25 cellular contexts compared by ENCODE assay signal in the genomic region with DNA sequence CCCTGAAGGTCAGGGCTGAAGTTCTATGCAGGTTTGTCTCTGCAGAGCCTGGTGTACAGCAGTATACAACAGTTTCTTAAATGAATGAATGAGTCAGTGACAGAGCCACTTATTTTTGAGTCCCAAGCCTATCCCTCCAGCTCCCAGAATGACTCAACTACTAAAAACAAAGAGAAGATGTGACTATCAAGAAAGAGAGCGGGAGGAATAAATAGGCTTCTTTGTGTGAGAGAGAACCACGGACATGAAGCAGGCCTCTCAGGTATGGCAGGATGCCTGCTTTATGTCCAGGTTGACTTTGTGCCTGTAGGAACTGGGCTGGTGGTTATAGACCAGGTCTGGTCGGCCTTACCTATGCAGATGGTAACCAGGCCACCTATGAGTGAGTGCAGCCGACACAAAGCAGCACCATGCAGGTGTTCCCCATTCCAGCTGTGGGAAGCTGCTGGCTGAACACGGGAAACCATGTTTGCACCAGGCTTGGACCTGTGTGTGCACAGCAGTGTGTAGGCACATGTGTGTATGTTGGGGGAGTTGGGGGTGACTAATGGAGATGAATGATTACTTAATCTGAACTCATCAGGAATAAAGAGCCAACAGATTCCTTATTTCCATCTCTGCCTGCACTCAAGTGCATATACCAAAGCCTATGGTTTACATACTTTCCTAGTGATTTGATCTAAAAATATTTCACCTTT.
A peak's percentile ranks its signal among the peaks of the same experiment; 100 is the strongest.
DNase-seq lines count a peak whose midpoint lies in the region; FAIRE-seq and TF ChIP-seq lines count a peak whose summit lies in the region.
"Had no signal": no experiment of that assay in that cellular context is flagged by ENCODE, and none has a peak within 500 bp of the region (broad histone marks: within the 10 kb centered on the region; RNA-seq: fewer than 3 reads in every experiment).

No MANE protein-coding gene starts in this region.

- POLR2A ChIA-PET in H1 (lab: Charles Lee; ENCODE audit: partially characterized antibody) = no interaction called here

- H2BK120ac ChIP-seq in H1 (replicated peaks; ENCODE audit: low read depth, low read length) (no peak overlapping the region), mesenchymal stem cell (ENCODE audit: low read depth, low read length) (no peak overlapping the region)

- H2AFZ ChIP-seq in H1 (ENCODE audit: low read length) (no peak overlapping the region), mesenchymal stem cell (ENCODE audit: low read depth, low read length) (no peak overlapping the region)
- H2AFZ ChIP-seq: PC-9 had no signal

- no peak overlapping the region for H3K56ac ChIP-seq in H1 (replicated peaks; ENCODE audit: insufficient read length, low read depth, low read length)

- H3K27ac ChIP-seq in H1 (ENCODE audit: low read depth, low read length) (no peak overlapping the region), mesenchymal stem cell (ENCODE audit: low read length, poor library complexity, severe bottlenecking) (no peak overlapping the region), testis (no peak overlapping the region)
- H3K27ac ChIP-seq: coronary artery, PC-9, skin epidermis had no signal

- no peak overlapping the region for H2BK12ac ChIP-seq in H1 (ENCODE audit: low read depth, low read length)
- no peak overlapping the region for H2BK12ac ChIP-seq in mesenchymal stem cell (ENCODE audit: low read length in 2 of 2)

- TF ChIP-seq RAD21 in H1 (IDR thresholded peaks at IDR 0.05 in 1 of 2, conservative IDR thresholded peaks at IDR 0.05 in 1 of 2; ENCODE audit: low read depth in 2 of 2, low read length in 2 of 2) = no peak

- no peak overlapping the region for H2BK15ac ChIP-seq in H1 (ENCODE audit: low read length)
- no peak overlapping the region for H2BK15ac ChIP-seq in mesenchymal stem cell (ENCODE audit: low read depth, poor library complexity, severe bottlenecking)

- no peak overlapping the region for H4K8ac ChIP-seq in H1 (ENCODE audit: extremely low read depth, insufficient read depth, low read length)
- no peak overlapping the region for H4K8ac ChIP-seq in mesenchymal stem cell (ENCODE audit: low read length)

- H4K20me1 ChIP-seq in H1 (replicated peaks in 1 of 2; ENCODE audit: control insufficient read depth in 1 of 2, insufficient read depth in 2 of 2, low read length in 2 of 2) = no peaks in the 10 kb centered on the region

- H3K79me2 ChIP-seq in H1 (ENCODE audit: control insufficient read depth in 1 of 2, insufficient read depth in 2 of 2, low read length in 2 of 2) = no peaks in the 10 kb centered on the region

- intact Hi-C loops in testis (cut with DNase I; ENCODE audit: low total_unique reads) = no loop called here

- no peak for FAIRE-seq in H1 (lab: Jason Lieb, UNC)
- FAIRE-seq: GM12878, HTR-8/SVneo had no signal

- H3K14ac ChIP-seq in H1 (ENCODE audit: insufficient read length) = no peak overlapping the region
- H3K14ac ChIP-seq in mesenchymal stem cell (ENCODE audit: low read length in 2 of 2) = no peak overlapping the region

- H3K18ac ChIP-seq in H1 (ENCODE audit: extremely low read depth, low read length) = no peak overlapping the region
- H3K18ac ChIP-seq in mesenchymal stem cell (ENCODE audit: low read depth in 1 of 2, low read length in 2 of 2) = no peak overlapping the region

- H3K4me1 ChIP-seq in H1 (replicated peaks in 1 of 4; ENCODE audit: control insufficient read depth in 3 of 4, insufficient read depth in 4 of 4, low read length in 3 of 4) (no peaks in the 10 kb centered on the region), mesenchymal stem cell (ENCODE audit: control insufficient read depth, insufficient read depth, low read depth, low read length) (peaks cover 6% of the 10 kb centered on the region), testis (no peaks in the 10 kb centered on the region)
- H3K4me1 ChIP-seq: BE2C had no signal

- no peaks in the 10 kb centered on the region for H3K23me2 ChIP-seq in H1 (ENCODE audit: low read depth, low read length)

- 0 out of 2 replicates have a peak overlapping the region, but pooled peaks have one; percentile 53 for H2AK5ac ChIP-seq in H1 (ENCODE audit: low read depth, low read length)
- H2AK5ac ChIP-seq in mesenchymal stem cell (ENCODE audit: low read length, severe bottlenecking) = no peak overlapping the region

- no peaks in the 10 kb centered on the region for H3K79me1 ChIP-seq in H1 (ENCODE audit: low read depth, low read length)
- no peaks in the 10 kb centered on the region for H3K79me1 ChIP-seq in mesenchymal stem cell (replicated peaks; ENCODE audit: low read length, poor library complexity, severe bottlenecking)

- H3K4me3 ChIP-seq in H1 (ENCODE audit: extremely low read depth in 1 of 4, insufficient read depth in 2 of 4, low read depth in 3 of 4, low read length in 4 of 4) (no peak overlapping the region), mesenchymal stem cell (ENCODE audit: insufficient read depth in 1 of 2, low read depth in 1 of 2, low read length in 2 of 2) (no peak overlapping the region), testis (no peak overlapping the region)
- H3K4me3 ChIP-seq: coronary artery, GM12878, PC-9, skin epidermis had no signal

- H3K4me2 ChIP-seq in H1 (ENCODE audit: insufficient read depth in 1 of 2, low read depth in 2 of 2, low read length in 2 of 2) = no peak overlapping the region
- H3K4me2 ChIP-seq in mesenchymal stem cell (ENCODE audit: low read length, poor library complexity, severe bottlenecking) = no peak overlapping the region
- H3K4me2 ChIP-seq: PC-9 had no signal

- DNase-seq in COLO829 (ENCODE audit: low spot score) (peak; percentile 74), LHCN-M2 (ENCODE audit: low read depth) (peak; percentile 54), H1 (ENCODE audit: low read depth in 1 of 2, low spot score in 2 of 2) (no peak), mesenchymal stem cell (peak; percentile 11), SHP77 treated with DMSO at 0.1 percent for 48 hours (lab: John Stamatoyannopoulos, UW) (no peak), testis (no peak)
- DNase-seq in activated CD4-positive, alpha-beta T cell treated with anti-CD3 and anti-CD28 coated beads, Interleukin-2, amount 50 U/mL, for 4 hours = no peak
- DNase-seq in activated naive CD4-positive, alpha-beta T cell treated with anti-CD3 and anti-CD28 coated beads, Interleukin-2, amount 50 U/mL, for 16 hours = no peak
- DNase-seq: activated CD4-positive, alpha-beta T cell treated with anti-CD3 and anti-CD28 coated beads, Interleukin-2, amount 10 ng/mL, durations not matched to agents 24 days and 14 days; activated naive CD4-positive, alpha-beta T cell treated with Interleukin-2 at 50 U/mL for 16 hours; BE2C; GF-D8; immature natural killer cell; Kasumi-1; naive thymus-derived CD8-positive, alpha-beta T cell; NCI-H1436; NCI-H748 treated with DMSO at 0.1 percent for 48 hours; stimulated activated CD4-positive, alpha-beta T cell treated with anti-CD3 and anti-CD28 coated beads, Interleukin-4, amount 100 ng/mL, for 24 hours; substantia nigra; SW 1271 had no signal

- H3K23ac ChIP-seq in H1 (ENCODE audit: insufficient read length) (no peak overlapping the region), mesenchymal stem cell (ENCODE audit: low read length in 2 of 2) (no peak overlapping the region)

- 86% methylated on average over 5 of the region's 5 CpGs; no CpG with 5 or more reads in 1 of the 2 experiments for WGBS in H1 (ENCODE audit: extremely low coverage in 1 of 2, insufficient coverage in 1 of 2, insufficient read length in 1 of 2, insufficient replicate concordance in 2 of 2, low coverage in 1 of 2, low lambda C conversion rate in 2 of 2, missing lambda C conversion rate in 1 of 2), 2 experiments
- 83% methylated on average over 5 of the region's 5 CpGs for WGBS in mesenchymal stem cell
- 78 to 91% methylated on average over 5 of the region's 5 CpGs for WGBS in testis, 2 donors

- H3K36me3 ChIP-seq in H1 (ENCODE audit: control insufficient read depth in 2 of 4, insufficient read depth in 4 of 4, low read length in 3 of 4) (no peaks in the 10 kb centered on the region), mesenchymal stem cell (ENCODE audit: control insufficient read depth in 1 of 2, insufficient read depth in 2 of 2, low read depth in 1 of 2, low read length in 2 of 2) (no peaks in the 10 kb centered on the region), testis (ENCODE audit: low read depth, missing control alignments) (no peaks in the 10 kb centered on the region)
- H3K36me3 ChIP-seq: BE2C had no signal

- H3K9ac ChIP-seq in H1 (replicated peaks in 1 of 4; ENCODE audit: extremely low read depth in 1 of 4, low read depth in 3 of 4, low read length in 3 of 4) = no peak overlapping the region
- H3K9ac ChIP-seq in mesenchymal stem cell (ENCODE audit: low read length) = no peak overlapping the region

- H2BK20ac ChIP-seq in H1 (ENCODE audit: low read length) = no peak overlapping the region

- TF ChIP-seq CTCF in H1 (IDR thresholded peaks at IDR 0.05; ENCODE audit: control extremely low read depth in 1 of 3, insufficient read depth in 1 of 3, low read depth in 1 of 3, low read length in 3 of 3) (no peak), testis (IDR thresholded peaks at IDR 0.05) (no peak)

- H4K91ac ChIP-seq in H1 (replicated peaks; ENCODE audit: insufficient read length, low read length) (no peak overlapping the region), mesenchymal stem cell (ENCODE audit: low read length) (peak overlapping the region; percentile 9)

- no peak for TF ChIP-seq EP300 in H1 (IDR thresholded peaks at IDR 0.05; ENCODE audit: borderline replicate concordance in 1 of 2, low read depth in 2 of 2, low read length in 2 of 2)

- no peak overlapping the region for H2BK5ac ChIP-seq in H1 (ENCODE audit: low read depth, low read length)
- no peak overlapping the region for H2BK5ac ChIP-seq in mesenchymal stem cell (ENCODE audit: low read depth, low read length, poor library complexity, severe bottlenecking)

- CTCF ChIA-PET in H1 (lab: Charles Lee; ENCODE audit: partially characterized antibody) = no interaction called here

- TF ChIP-seq POLR2A in H1 (IDR thresholded peaks at IDR 0.05; ENCODE audit: control extremely low read depth in 1 of 2, low read depth in 2 of 2, low read length in 2 of 2) = no peak
- no peak for TF ChIP-seq POLR2A in testis (IDR thresholded peaks at IDR 0.05)

- H3K27me3 ChIP-seq in H1 (replicated peaks in 1 of 4; ENCODE audit: control insufficient read depth in 3 of 4, extremely low read depth in 1 of 4, insufficient read depth in 3 of 4, low read length in 3 of 4) (no peaks in the 10 kb centered on the region), mesenchymal stem cell (ENCODE audit: control insufficient read depth in 1 of 2, insufficient read depth in 1 of 2, low read length in 2 of 2) (no peaks in the 10 kb centered on the region), testis (no peaks in the 10 kb centered on the region)
- H3K27me3 ChIP-seq: BE2C had no signal

- H3K4ac ChIP-seq in H1 (replicated peaks; ENCODE audit: insufficient read length, low read depth, low read length) = no peak overlapping the region
- H3K4ac ChIP-seq in mesenchymal stem cell (ENCODE audit: low read depth in 1 of 2, low read length in 2 of 2) = no peak overlapping the region

- H4K5ac ChIP-seq in H1 (ENCODE audit: insufficient read length, low read depth, low read length) = no peak overlapping the region

- no peaks in the 10 kb centered on the region for H3K9me3 ChIP-seq in H1 (ENCODE audit: insufficient read depth in 2 of 2, low read depth in 1 of 2, low read length in 1 of 2)
- H3K9me3 ChIP-seq in mesenchymal stem cell (ENCODE audit: control insufficient read depth, low read length) = no peaks in the 10 kb centered on the region
- no peaks in the 10 kb centered on the region for H3K9me3 ChIP-seq in testis
- H3K9me3 ChIP-seq: BE2C had no signal

TF ChIP-seq in H1, 55 proteins besides CTCF, POLR2A, EP300 and RAD21 (continues in another document):
- no peak for TF ChIP-seq CHD2 (IDR thresholded peaks at IDR 0.05; ENCODE audit: low read length)

Comparison
In these comparisons a context has a peak if more than half of its experiments do, and no peak if none do; other contexts are left out.
1. DNase-seq: peak in COLO829 (single experiment), LHCN-M2 (single experiment) and mesenchymal stem cell (single experiment); none in H1 (0 of 2), activated CD4-positive, alpha-beta T cell treated with anti-CD3 and anti-CD28 coated beads, Interleukin-2, amount 50 U/mL, for 4 hours (0 of 2), SHP77 treated with DMSO at 0.1 percent for 48 hours (single experiment), testis (single experiment) and activated naive CD4-positive, alpha-beta T cell treated with anti-CD3 and anti-CD28 coated beads, Interleukin-2, amount 50 U/mL, for 16 hours (single experiment).